37 cellular contexts compared by ENCODE assay signal in genomic region chr2:158478237-158478636, GRCh38. TPM values are rescaled to one million over a fixed set of nuclear protein-coding genes. Genes with fewer than 3 reads are reported as not detected.
A peak's percentile ranks its signal among the peaks of the same experiment; 100 is the strongest.
DNase-seq lines count a peak whose midpoint lies in the region; ATAC-seq and TF ChIP-seq lines count a peak whose summit lies in the region.
"Had no signal": no experiment of that assay in that cellular context is flagged by ENCODE, and none has a peak within 500 bp of the region (broad histone marks: within the 10 kb centered on the region; RNA-seq: fewer than 3 reads in every experiment).

No MANE protein-coding gene starts in this region.

- intact Hi-C loops in activated CD8-positive, alpha-beta T cell treated with anti-CD3 and anti-CD28 coated beads for 36 hours (cut with micrococcal nuclease): no loop called here
- intact Hi-C loops in activated T-helper 2 cell treated with anti-CD3 and anti-CD28 coated beads, Interferon-gamma antibody, Interleukin-2, Interleukin-4, amounts not matched to agents 10 μg/mL and 5 μg/mL and 100 μg/mL, durations not matched to agents 14 hours and 24 hours and 36 hours (cut with micrococcal nuclease): no loop called here

- H3K9me3 ChIP-seq in T-helper 17 cell (ENCODE audit: control insufficient read depth, low read length, poor library complexity, severe bottlenecking) (no peaks in the 10 kb centered on the region), subcutaneous abdominal adipose tissue (ENCODE audit: control insufficient read depth in 5 of 5, low read length in 5 of 5) (peaks cover 0 to under 1% (median 0%) of the 10 kb centered on the region in 5 donors)
- H3K9me3 ChIP-seq: ascending aorta, SJSA1 had no signal

- no peak overlapping the region for H3K4me3 Mint-ChIP-seq in activated CD8-positive, alpha-beta T cell treated with anti-CD3 and anti-CD28 coated beads for 36 hours
- H3K4me3 Mint-ChIP-seq in activated CD8-positive, alpha-beta T cell treated with anti-CD3 and anti-CD28 coated beads, Interleukin-2, amount 10 ng/mL, durations not matched to agents 7 days and 5 days: no peak overlapping the region
- H3K4me3 Mint-ChIP-seq in T-helper 17 cell: no peak overlapping the region
- no peak overlapping the region for H3K4me3 Mint-ChIP-seq in activated T-helper 2 cell treated with anti-CD3 and anti-CD28 coated beads, Interferon-gamma antibody, Interleukin-2, Interleukin-4, amounts not matched to agents 10 μg/mL and 5 μg/mL and 100 μg/mL, durations not matched to agents 14 hours and 24 hours and 36 hours (ENCODE audit: low read depth)
- H3K4me3 Mint-ChIP-seq: effector memory CD8-positive, alpha-beta T cell; GM23338; memory B cell; neural crest cell had no signal

- peak overlapping the region; percentile 3 for H3K4me3 ChIP-seq in fibroblast of the aortic adventitia (ENCODE audit: low read depth, low read length)
- H3K4me3 ChIP-seq in subcutaneous abdominal adipose tissue (ENCODE audit: low read depth in 1 of 5, low read length in 5 of 5): no peak overlapping the region
- H3K4me3 ChIP-seq: cardiac muscle cell, GM23338, SJSA1, skin epidermis, suprapubic skin had no signal

- peaks cover 0 to 35% (median 7%) of the 10 kb centered on the region in 5 donors for H3K4me1 ChIP-seq in subcutaneous abdominal adipose tissue (ENCODE audit: control insufficient read depth in 5 of 5, insufficient read depth in 5 of 5, low read length in 5 of 5)
- H3K4me1 ChIP-seq: parathyroid adenoma had no signal

- H3K27me3 Mint-ChIP-seq in activated CD8-positive, alpha-beta T cell treated with anti-CD3 and anti-CD28 coated beads for 36 hours: no peaks in the 10 kb centered on the region
- no peaks in the 10 kb centered on the region for H3K27me3 Mint-ChIP-seq in activated CD8-positive, alpha-beta T cell treated with anti-CD3 and anti-CD28 coated beads, Interleukin-2, amount 10 ng/mL, durations not matched to agents 7 days and 5 days (ENCODE audit: low read depth)
- no peaks in the 10 kb centered on the region for H3K27me3 Mint-ChIP-seq in T-helper 17 cell
- no peaks in the 10 kb centered on the region for H3K27me3 Mint-ChIP-seq in activated T-helper 2 cell treated with anti-CD3 and anti-CD28 coated beads, Interferon-gamma antibody, Interleukin-2, Interleukin-4, amounts not matched to agents 10 μg/mL and 5 μg/mL and 100 μg/mL, durations not matched to agents 14 hours and 24 hours and 36 hours (ENCODE audit: low read depth)
- H3K27me3 Mint-ChIP-seq: activated T-helper 17 cell treated with anti-CD3 and anti-CD28 coated beads, Interleukin-2, amount 50 U/mL, for 72 hours; CD4-positive, alpha-beta memory T cell; effector memory CD8-positive, alpha-beta T cell; memory B cell had no signal

- ATAC-seq in activated CD8-positive, alpha-beta T cell treated with anti-CD3 and anti-CD28 coated beads for 36 hours: no peak
- no peak for ATAC-seq in activated CD8-positive, alpha-beta T cell treated with anti-CD3 and anti-CD28 coated beads, Interleukin-2, amount 10 ng/mL, durations not matched to agents 7 days and 5 days
- no peak for ATAC-seq in T-helper 17 cell
- no peak for ATAC-seq in HG03135 (IDR thresholded peaks at IDR 0.05; ENCODE audit: unreplicated experiment)
- ATAC-seq: activated naive CD4-positive, alpha-beta T cell treated with anti-CD3 and anti-CD28 coated beads, Interleukin-2, amount 50 U/mL, for 72 hours; effector memory CD8-positive, alpha-beta T cell; GM23338; left colon had no signal

- peak overlapping the region; percentile 71 for H3K27ac ChIP-seq in subcutaneous abdominal adipose tissue (ENCODE audit: low read depth, low read length)
- H3K27ac ChIP-seq: cardiac muscle cell, parathyroid adenoma, SJSA1, suprapubic skin had no signal

- H3K27ac Mint-ChIP-seq in activated CD8-positive, alpha-beta T cell treated with anti-CD3 and anti-CD28 coated beads for 36 hours: peak overlapping the region; percentile 45
- no peak overlapping the region for H3K27ac Mint-ChIP-seq in activated CD8-positive, alpha-beta T cell treated with anti-CD3 and anti-CD28 coated beads, Interleukin-2, amount 10 ng/mL, durations not matched to agents 7 days and 5 days
- peak overlapping the region; percentile 85 for H3K27ac Mint-ChIP-seq in T-helper 17 cell
- H3K27ac Mint-ChIP-seq in activated T-helper 2 cell treated with anti-CD3 and anti-CD28 coated beads, Interferon-gamma antibody, Interleukin-2, Interleukin-4, amounts not matched to agents 10 μg/mL and 5 μg/mL and 100 μg/mL, durations not matched to agents 14 hours and 24 hours and 36 hours: no peak overlapping the region
- H3K27ac Mint-ChIP-seq: GM23338, memory B cell had no signal

- no peaks in the 10 kb centered on the region for H3K9me3 Mint-ChIP-seq in activated CD8-positive, alpha-beta T cell treated with anti-CD3 and anti-CD28 coated beads for 36 hours
- H3K9me3 Mint-ChIP-seq in activated CD8-positive, alpha-beta T cell treated with anti-CD3 and anti-CD28 coated beads, Interleukin-2, amount 10 ng/mL, durations not matched to agents 7 days and 5 days (ENCODE audit: insufficient read depth): no peaks in the 10 kb centered on the region
- no peaks in the 10 kb centered on the region for H3K9me3 Mint-ChIP-seq in activated T-helper 2 cell treated with anti-CD3 and anti-CD28 coated beads, Interferon-gamma antibody, Interleukin-2, Interleukin-4, amounts not matched to agents 10 μg/mL and 5 μg/mL and 100 μg/mL, durations not matched to agents 14 hours and 24 hours and 36 hours
- H3K9me3 Mint-ChIP-seq: activated T-helper 17 cell treated with anti-CD3 and anti-CD28 coated beads, Interleukin-2, amount 50 U/mL, for 72 hours; CD4-positive, alpha-beta memory T cell; effector memory CD8-positive, alpha-beta T cell; GM23338; memory B cell had no signal

- peaks cover 1% of the 10 kb centered on the region for H3K36me3 Mint-ChIP-seq in activated CD8-positive, alpha-beta T cell treated with anti-CD3 and anti-CD28 coated beads for 36 hours (ENCODE audit: low read depth)
- H3K36me3 Mint-ChIP-seq in activated CD8-positive, alpha-beta T cell treated with anti-CD3 and anti-CD28 coated beads, Interleukin-2, amount 10 ng/mL, durations not matched to agents 7 days and 5 days (ENCODE audit: low read depth): no peaks in the 10 kb centered on the region
- no peaks in the 10 kb centered on the region for H3K36me3 Mint-ChIP-seq in T-helper 17 cell (ENCODE audit: low read depth)
- no peaks in the 10 kb centered on the region for H3K36me3 Mint-ChIP-seq in activated T-helper 2 cell treated with anti-CD3 and anti-CD28 coated beads, Interferon-gamma antibody, Interleukin-2, Interleukin-4, amounts not matched to agents 10 μg/mL and 5 μg/mL and 100 μg/mL, durations not matched to agents 14 hours and 24 hours and 36 hours (ENCODE audit: low read depth)
- H3K36me3 Mint-ChIP-seq: memory B cell had no signal

- peaks cover 15% of the 10 kb centered on the region for H3K4me1 Mint-ChIP-seq in activated CD8-positive, alpha-beta T cell treated with anti-CD3 and anti-CD28 coated beads for 36 hours (ENCODE audit: low read depth)
- peaks cover 15% of the 10 kb centered on the region for H3K4me1 Mint-ChIP-seq in activated CD8-positive, alpha-beta T cell treated with anti-CD3 and anti-CD28 coated beads, Interleukin-2, amount 10 ng/mL, durations not matched to agents 7 days and 5 days (ENCODE audit: low read depth)
- H3K4me1 Mint-ChIP-seq in T-helper 17 cell: peaks cover 19% of the 10 kb centered on the region
- peaks cover 13% of the 10 kb centered on the region for H3K4me1 Mint-ChIP-seq in activated T-helper 2 cell treated with anti-CD3 and anti-CD28 coated beads, Interferon-gamma antibody, Interleukin-2, Interleukin-4, amounts not matched to agents 10 μg/mL and 5 μg/mL and 100 μg/mL, durations not matched to agents 14 hours and 24 hours and 36 hours (ENCODE audit: low read depth)
- H3K4me1 Mint-ChIP-seq: neural crest cell had no signal

- CTCF ChIA-PET in activated CD8-positive, alpha-beta T cell treated with anti-CD3 and anti-CD28 coated beads for 36 hours (lab: Charles Lee): interaction anchor here (0.9 to 1.4 kb wide), 3 partner anchors 9 to 444 kb away, joined by 3 read pairs; no protein-coding TSS in a partner anchor
- CTCF ChIA-PET in activated CD8-positive, alpha-beta T cell treated with anti-CD3 and anti-CD28 coated beads, Interleukin-2, amount 10 ng/mL, durations not matched to agents 7 days and 5 days (lab: Charles Lee): interaction anchor here (1.2 kb wide), 1 partner anchor 20 kb away, joined by 5 read pairs; no protein-coding TSS in a partner anchor

- no peak for TF ChIP-seq CTCF in activated CD8-positive, alpha-beta T cell treated with anti-CD3 and anti-CD28 coated beads for 36 hours (IDR thresholded peaks at IDR 0.05)
- no peak for TF ChIP-seq CTCF in fibroblast of the aortic adventitia (IDR thresholded peaks at IDR 0.05; ENCODE audit: insufficient read depth, low read length)

- H3K36me3 ChIP-seq in subcutaneous abdominal adipose tissue (ENCODE audit: control insufficient read depth in 5 of 5, insufficient read depth in 5 of 5, low read length in 5 of 5): no peaks in the 10 kb centered on the region
- H3K36me3 ChIP-seq: ascending aorta, cardiac muscle cell, suprapubic skin had no signal

- no peaks in the 10 kb centered on the region for H3K27me3 ChIP-seq in subcutaneous abdominal adipose tissue (ENCODE audit: control insufficient read depth in 5 of 5, insufficient read depth in 4 of 5, low read length in 5 of 5)
- H3K27me3 ChIP-seq: ascending aorta, cardiac muscle cell, SJSA1, suprapubic skin had no signal

- no peak overlapping the region for H3K9ac ChIP-seq in subcutaneous abdominal adipose tissue (ENCODE audit: low read length in 5 of 5)
- H3K9ac ChIP-seq: parathyroid adenoma had no signal

- POLR2A ChIA-PET in activated CD8-positive, alpha-beta T cell treated with anti-CD3 and anti-CD28 coated beads for 36 hours (lab: Charles Lee): no interaction called here
- POLR2A ChIA-PET in activated CD8-positive, alpha-beta T cell treated with anti-CD3 and anti-CD28 coated beads, Interleukin-2, amount 10 ng/mL, durations not matched to agents 7 days and 5 days (lab: Charles Lee): interaction anchor here (0.6 kb wide), 1 partner anchor 16 kb away, joined by 5 read pairs; no protein-coding TSS in a partner anchor

- no peak for DNase-seq in activated CD8-positive, alpha-beta T cell treated with anti-CD3 and anti-CD28 coated beads for 36 hours
- DNase-seq in activated CD8-positive, alpha-beta T cell treated with anti-CD3 and anti-CD28 coated beads, Interleukin-2, amount 10 ng/mL, durations not matched to agents 7 days and 5 days: no peak
- no peak for DNase-seq in T-helper 17 cell
- DNase-seq in fibroblast of the aortic adventitia (ENCODE audit: low read depth): peak; percentile 50
- no peak for DNase-seq in SIG-M5 (lab: John Stamatoyannopoulos, UW)
- DNase-seq in activated T-helper 2 cell treated with anti-CD3 and anti-CD28 coated beads, Interferon-gamma antibody, Interleukin-2, Interleukin-4, amounts not matched to agents 10 μg/mL and 5 μg/mL and 100 μg/mL, durations not matched to agents 14 hours and 24 hours and 36 hours (ENCODE audit: low spot score): no peak
- DNase-seq: 8988T; activated CD4-positive, alpha-beta T cell treated with anti-CD3 and anti-CD28 coated beads, Interleukin-2, amount 50 U/mL, for 1 hour; activated CD4-positive, CD25-positive, alpha-beta regulatory T cell; activated CD8-positive, alpha-beta memory T cell treated with anti-CD3 and anti-CD28 coated beads, Interleukin-2, amount 50 U/mL, for 4 hours; CD4-positive, alpha-beta memory T cell; DND-41; effector memory CD8-positive, alpha-beta T cell; erythroblast; GF-D8; KBM-7; left colon; NCI-H1105; NCI-H187 treated with DMSO at 0.1 percent for 48 hours; NCI-H2171 treated with DMSO at 0.1 percent for 48 hours; NCI-H510A; RPMI8226; stimulated activated naive CD4-positive, alpha-beta T cell had no signal

RNA-seq across cellular contexts. Expression of gene PKP4, which starts 21.5 kb away (rescaled TPM):
- 10 to 100 TPM; 33.7 to 38.7 TPM for total RNA-seq in activated CD8-positive, alpha-beta T cell treated with anti-CD3 and anti-CD28 coated beads for 36 hours
- 10 to 100 TPM; 32.9 to 35.8 TPM for total RNA-seq in activated CD8-positive, alpha-beta T cell treated with anti-CD3 and anti-CD28 coated beads, Interleukin-2, amount 10 ng/mL, durations not matched to agents 7 days and 5 days
- total RNA-seq in T-helper 17 cell (10 to 100 TPM; 26.6 to 28.9 TPM), fibroblast of the aortic adventitia (ENCODE audit: low replicate concordance) (33.3 and 38.0 TPM in 2 replicates)
- 26.9 and 27.0 TPM in 2 replicates for total RNA-seq in activated T-helper 2 cell treated with anti-CD3 and anti-CD28 coated beads, Interferon-gamma antibody, Interleukin-2, Interleukin-4, amounts not matched to agents 10 μg/mL and 5 μg/mL and 100 μg/mL, durations not matched to agents 14 hours and 24 hours and 36 hours

RNA-seq across cellular contexts. Expression of gene CCDC148, which starts 21.7 kb away (rescaled TPM):
- not detected for total RNA-seq in activated CD8-positive, alpha-beta T cell treated with anti-CD3 and anti-CD28 coated beads for 36 hours
- under 1 TPM in 1 of 2 experiments, not detected in 1; 0.16 TPM for total RNA-seq in activated CD8-positive, alpha-beta T cell treated with anti-CD3 and anti-CD28 coated beads, Interleukin-2, amount 10 ng/mL, durations not matched to agents 7 days and 5 days
- total RNA-seq in T-helper 17 cell: not detected
- 0.72 and 9.1 TPM in 2 replicates for total RNA-seq in fibroblast of the aortic adventitia (ENCODE audit: low replicate concordance)
- total RNA-seq in activated T-helper 2 cell treated with anti-CD3 and anti-CD28 coated beads, Interferon-gamma antibody, Interleukin-2, Interleukin-4, amounts not matched to agents 10 μg/mL and 5 μg/mL and 100 μg/mL, durations not matched to agents 14 hours and 24 hours and 36 hours: not detected in 2 replicates
- total RNA-seq: ascending aorta; CD4-positive, alpha-beta memory T cell; T-helper 1 cell treated with Interleukin-12 subunit alpha and Interleukin-12 subunit beta and Interleukin-4 antibody, amounts not matched to agents 30 ng/mL and 1 ng/mL, for 36 hours had no signal

Comparison
In these comparisons a context has a peak if more than half of its experiments do, and no peak if none do; other contexts are left out.
1. H3K27ac Mint-ChIP-seq: peak in activated CD8-positive, alpha-beta T cell treated with anti-CD3 and anti-CD28 coated beads for 36 hours (single experiment) and T-helper 17 cell (single experiment); none in activated CD8-positive, alpha-beta T cell treated with anti-CD3 and anti-CD28 coated beads, Interleukin-2, amount 10 ng/mL, durations not matched to agents 7 days and 5 days (single experiment) and activated T-helper 2 cell treated with anti-CD3 and anti-CD28 coated beads, Interferon-gamma antibody, Interleukin-2, Interleukin-4, amounts not matched to agents 10 μg/mL and 5 μg/mL and 100 μg/mL, durations not matched to agents 14 hours and 24 hours and 36 hours (single experiment).